ENCODE assay signal across 1 cellular context in genomic region chr2:241088376-241088775, GRCh38.
A peak's percentile ranks its signal among the peaks of the same experiment; 100 is the strongest.
TF ChIP-seq lines count a peak whose summit lies in the region.

No MANE protein-coding gene starts in this region.

TF ChIP-seq in GM12878, 131 proteins besides CTCF, POLR2A, EP300 and RAD21 (continued from another document and continues in another):
- TF ChIP-seq PAX5 (IDR thresholded peaks at IDR 0.05; ENCODE audit: borderline replicate concordance, low read depth, low read length): no peak
- TF ChIP-seq ZNF384 (IDR thresholded peaks at IDR 0.05; ENCODE audit: borderline replicate concordance, low read depth, low read length): no peak
- TF ChIP-seq FOXK2 (IDR thresholded peaks at IDR 0.05): no peak
- no peak for TF ChIP-seq SREBF1 (IDR thresholded peaks at IDR 0.05; ENCODE audit: low read length)
- TF ChIP-seq MXI1 (IDR thresholded peaks at IDR 0.05; ENCODE audit: low read depth, low read length): no peak
- no peak for TF ChIP-seq SMC3 (IDR thresholded peaks at IDR 0.05; ENCODE audit: borderline replicate concordance, low read length)
- TF ChIP-seq STAT3 (IDR thresholded peaks at IDR 0.05; ENCODE audit: low read depth, low read length): no peak
- TF ChIP-seq BCL11A (IDR thresholded peaks at IDR 0.05; ENCODE audit: low read depth, low read length): peak; percentile 36; the same call in 1 of the 2 replicates
- no peak for TF ChIP-seq SRF (IDR thresholded peaks at IDR 0.05; ENCODE audit: low read depth in 2 of 2, low read length in 2 of 2)
- TF ChIP-seq, protein P1, sequence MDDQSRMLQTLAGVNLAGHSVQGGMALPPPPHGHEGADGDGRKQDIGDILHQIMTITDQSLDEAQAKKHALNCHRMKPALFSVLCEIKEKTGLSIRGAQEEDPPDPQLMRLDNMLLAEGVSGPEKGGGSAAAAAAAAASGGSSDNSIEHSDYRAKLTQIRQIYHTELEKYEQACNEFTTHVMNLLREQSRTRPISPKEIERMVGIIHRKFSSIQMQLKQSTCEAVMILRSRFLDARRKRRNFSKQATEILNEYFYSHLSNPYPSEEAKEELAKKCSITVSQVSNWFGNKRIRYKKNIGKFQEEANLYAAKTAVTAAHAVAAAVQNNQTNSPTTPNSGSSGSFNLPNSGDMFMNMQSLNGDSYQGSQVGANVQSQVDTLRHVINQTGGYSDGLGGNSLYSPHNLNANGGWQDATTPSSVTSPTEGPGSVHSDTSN (IDR thresholded peaks at IDR 0.05; ENCODE audit: insufficient replicate concordance, low read depth, low read length): no peak
- no peak for TF ChIP-seq MLLT1 (IDR thresholded peaks at IDR 0.05)
- TF ChIP-seq BMI1 (IDR thresholded peaks at IDR 0.05; ENCODE audit: borderline replicate concordance): no peak
- TF ChIP-seq USF2 (IDR thresholded peaks at IDR 0.05; ENCODE audit: borderline replicate concordance, low read depth, low read length): no peak
- TF ChIP-seq YY1 (IDR thresholded peaks at IDR 0.05; ENCODE audit: low read depth, low read length): no peak
- no peak for TF ChIP-seq TARDBP (IDR thresholded peaks at IDR 0.05; ENCODE audit: borderline replicate concordance)
- no peak for TF ChIP-seq ZBTB11 (CRISPR knock-in tag; IDR thresholded peaks at IDR 0.05)
- TF ChIP-seq CEBPZ (IDR thresholded peaks at IDR 0.05; ENCODE audit: low read depth, low read length): no peak
- TF ChIP-seq MEF2B (IDR thresholded peaks at IDR 0.05; ENCODE audit: partially characterized antibody, poor library complexity, severe bottlenecking): peak; percentile 87
- no peak for TF ChIP-seq SMAD1 (IDR thresholded peaks at IDR 0.05; ENCODE audit: low read depth, partially characterized antibody)
- TF ChIP-seq POLR2AphosphoS2 (IDR thresholded peaks at IDR 0.05; ENCODE audit: low read depth, low read length): no peak
- TF ChIP-seq MTA2 (IDR thresholded peaks at IDR 0.05; ENCODE audit: low read depth): no peak
- TF ChIP-seq ZNF622 (IDR thresholded peaks at IDR 0.05): no peak
- no peak for TF ChIP-seq RFX5 (IDR thresholded peaks at IDR 0.05; ENCODE audit: low read depth, low read length)
- no peak for TF ChIP-seq SIX5 (IDR thresholded peaks at IDR 0.05; ENCODE audit: low read depth, low read length, severe bottlenecking)
- no peak for TF ChIP-seq RB1 (IDR thresholded peaks at IDR 0.05; ENCODE audit: borderline replicate concordance)
- TF ChIP-seq SUZ12 (IDR thresholded peaks at IDR 0.05; ENCODE audit: unreplicated experiment): no peak
- no peak for TF ChIP-seq NR2C2 (IDR thresholded peaks at IDR 0.05; ENCODE audit: borderline replicate concordance, control insufficient read depth, insufficient read length, low read depth)
- no peak for TF ChIP-seq IRF5 (IDR thresholded peaks at IDR 0.05; ENCODE audit: borderline replicate concordance)
- TF ChIP-seq BCLAF1 (IDR thresholded peaks at IDR 0.05): no peak
- no peak for TF ChIP-seq KAT2A (conservative IDR thresholded peaks at IDR 0.05; ENCODE audit: control insufficient read depth, low read depth, low read length)
- TF ChIP-seq PAX8 (IDR thresholded peaks at IDR 0.05): no peak
- no peak for TF ChIP-seq SUPT20H (IDR thresholded peaks at IDR 0.05; ENCODE audit: borderline replicate concordance, control insufficient read depth, low read depth, low read length)
- TF ChIP-seq CHD1 (IDR thresholded peaks at IDR 0.05; ENCODE audit: low read depth, low read length): no peak
- no peak for TF ChIP-seq BRCA1 (IDR thresholded peaks at IDR 0.05; ENCODE audit: low read depth, low read length)
- no peak for TF ChIP-seq CHD2 (IDR thresholded peaks at IDR 0.05; ENCODE audit: borderline replicate concordance, low read depth, low read length)
- TF ChIP-seq RUNX3 (IDR thresholded peaks at IDR 0.05; ENCODE audit: low read length): peak; percentile 23; the same call in 1 of the 2 replicates
- TF ChIP-seq KLF5 (IDR thresholded peaks at IDR 0.05; ENCODE audit: partially characterized antibody): no peak
- no peak for TF ChIP-seq MYB (IDR thresholded peaks at IDR 0.05; ENCODE audit: borderline replicate concordance, low read depth, low read length)
- no peak for TF ChIP-seq RAD51 (IDR thresholded peaks at IDR 0.05)
- TF ChIP-seq WRNIP1 (IDR thresholded peaks at IDR 0.05; ENCODE audit: borderline replicate concordance, low read depth, low read length): no peak
- TF ChIP-seq, protein P2, sequence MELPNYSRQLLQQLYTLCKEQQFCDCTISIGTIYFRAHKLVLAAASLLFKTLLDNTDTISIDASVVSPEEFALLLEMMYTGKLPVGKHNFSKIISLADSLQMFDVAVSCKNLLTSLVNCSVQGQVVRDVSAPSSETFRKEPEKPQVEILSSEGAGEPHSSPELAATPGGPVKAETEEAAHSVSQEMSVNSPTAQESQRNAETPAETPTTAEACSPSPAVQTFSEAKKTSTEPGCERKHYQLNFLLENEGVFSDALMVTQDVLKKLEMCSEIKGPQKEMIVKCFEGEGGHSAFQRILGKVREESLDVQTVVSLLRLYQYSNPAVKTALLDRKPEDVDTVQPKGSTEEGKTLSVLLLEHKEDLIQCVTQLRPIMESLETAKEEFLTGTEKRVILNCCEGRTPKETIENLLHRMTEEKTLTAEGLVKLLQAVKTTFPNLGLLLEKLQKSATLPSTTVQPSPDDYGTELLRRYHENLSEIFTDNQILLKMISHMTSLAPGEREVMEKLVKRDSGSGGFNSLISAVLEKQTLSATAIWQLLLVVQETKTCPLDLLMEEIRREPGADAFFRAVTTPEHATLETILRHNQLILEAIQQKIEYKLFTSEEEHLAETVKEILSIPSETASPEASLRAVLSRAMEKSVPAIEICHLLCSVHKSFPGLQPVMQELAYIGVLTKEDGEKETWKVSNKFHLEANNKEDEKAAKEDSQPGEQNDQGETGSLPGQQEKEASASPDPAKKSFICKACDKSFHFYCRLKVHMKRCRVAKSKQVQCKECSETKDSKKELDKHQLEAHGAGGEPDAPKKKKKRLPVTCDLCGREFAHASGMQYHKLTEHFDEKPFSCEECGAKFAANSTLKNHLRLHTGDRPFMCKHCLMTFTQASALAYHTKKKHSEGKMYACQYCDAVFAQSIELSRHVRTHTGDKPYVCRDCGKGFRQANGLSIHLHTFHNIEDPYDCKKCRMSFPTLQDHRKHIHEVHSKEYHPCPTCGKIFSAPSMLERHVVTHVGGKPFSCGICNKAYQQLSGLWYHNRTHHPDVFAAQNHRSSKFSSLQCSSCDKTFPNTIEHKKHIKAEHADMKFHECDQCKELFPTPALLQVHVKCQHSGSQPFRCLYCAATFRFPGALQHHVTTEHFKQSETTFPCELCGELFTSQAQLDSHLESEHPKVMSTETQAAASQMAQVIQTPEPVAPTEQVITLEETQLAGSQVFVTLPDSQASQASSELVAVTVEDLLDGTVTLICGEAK (IDR thresholded peaks at IDR 0.05; ENCODE audit: borderline replicate concordance): no peak
